19 cellular contexts compared by ENCODE assay signal in genomic region chr9:1890806-1891205, GRCh38.
A peak's percentile ranks its signal among the peaks of the same experiment; 100 is the strongest.
DNase-seq lines count a peak whose midpoint lies in the region; ATAC-seq, FAIRE-seq and TF ChIP-seq lines count a peak whose summit lies in the region.
"Had no signal": no experiment of that assay in that cellular context is flagged by ENCODE, and none has a peak within 500 bp of the region (broad histone marks: within the 10 kb centered on the region; RNA-seq: fewer than 3 reads in every experiment).

No MANE protein-coding gene starts in this region.

- H4K20me1 ChIP-seq in IMR-90 (ENCODE audit: insufficient read depth, low read length): no peaks in the 10 kb centered on the region
- no peaks in the 10 kb centered on the region for H4K20me1 ChIP-seq in astrocyte (ENCODE audit: insufficient read depth, low read length)
- H4K20me1 ChIP-seq: BLaER1 had no signal

- no peak for TF ChIP-seq RAD21 in IMR-90 (IDR thresholded peaks at IDR 0.05; ENCODE audit: low read length)

- POLR2A ChIA-PET in IMR-90 (lab: Charles Lee; ENCODE audit: unreplicated experiment): no interaction called here

- H2AK5ac ChIP-seq in IMR-90 (ENCODE audit: low read depth, low read length): no peak overlapping the region

- no peak overlapping the region for H2BK120ac ChIP-seq in IMR-90 (ENCODE audit: low read depth, low read length)

- H2BK20ac ChIP-seq in IMR-90 (ENCODE audit: low read depth, low read length): no peak overlapping the region

- no peak overlapping the region for H2AFZ ChIP-seq in IMR-90 (replicated peaks; ENCODE audit: low read length, poor library complexity)
- H2AFZ ChIP-seq in astrocyte (ENCODE audit: low read depth, low read length): no peak overlapping the region
- H2AFZ ChIP-seq: GM23248 had no signal

- H2AK9ac ChIP-seq in IMR-90 (replicated peaks; ENCODE audit: low read depth, low read length, poor library complexity): no peak overlapping the region

- H3K4me3 Mint-ChIP-seq in astrocyte (ENCODE audit: unreplicated experiment): no peak overlapping the region
- no peak overlapping the region for H3K4me3 Mint-ChIP-seq in Calu3 (ENCODE audit: low read depth, unreplicated experiment)
- H3K4me3 Mint-ChIP-seq: CD14-positive monocyte; CD4-positive, alpha-beta memory T cell; HFFc6 had no signal

- CTCF ChIA-PET in IMR-90 (lab: Yijun Ruan, JAX) (interaction anchor here (0.6 kb wide), 1 partner anchor 11 kb away, joined by 3 read pairs; no protein-coding TSS in a partner anchor), Calu3 (lab: Charles Lee) (no interaction called here)

- no peak overlapping the region for H3K27ac Mint-ChIP-seq in astrocyte (ENCODE audit: unreplicated experiment)
- no peak overlapping the region for H3K27ac Mint-ChIP-seq in Calu3 (ENCODE audit: unreplicated experiment)
- H3K27ac Mint-ChIP-seq: CD14-positive monocyte; CD4-positive, alpha-beta memory T cell; HFFc6 had no signal

- H3K4me1 Mint-ChIP-seq in astrocyte (ENCODE audit: low read depth, unreplicated experiment) (no peaks in the 10 kb centered on the region), Calu3 (ENCODE audit: low read depth, unreplicated experiment) (no peaks in the 10 kb centered on the region)
- H3K4me1 Mint-ChIP-seq: CD14-positive monocyte; CD4-positive, alpha-beta memory T cell had no signal

- TF ChIP-seq POLR2A in IMR-90 (IDR thresholded peaks at IDR 0.05; ENCODE audit: low read depth, low read length) (no peak), esophagus squamous epithelium (IDR thresholded peaks at IDR 0.05) (no peak)

- intact Hi-C loops in IMR-90 (cut with micrococcal nuclease): no loop called here
- intact Hi-C loops in Calu3 (cut with micrococcal nuclease; ENCODE audit: unreplicated experiment): no loop called here
- intact Hi-C loops in esophagus squamous epithelium (cut with DNase I): no loop called here

- no peaks in the 10 kb centered on the region for H3K9me1 ChIP-seq in IMR-90 (ENCODE audit: insufficient read depth, low read length)

- H3K27ac ChIP-seq in IMR-90 (ENCODE audit: insufficient read depth, low read length) (no peak overlapping the region), astrocyte (ENCODE audit: low read depth, low read length) (no peak overlapping the region), esophagus squamous epithelium (no peak overlapping the region)
- H3K27ac ChIP-seq: BLaER1, GM23248 had no signal

- no peaks in the 10 kb centered on the region for H3K27me3 ChIP-seq in IMR-90 (ENCODE audit: control insufficient read depth, insufficient read depth, low read length)
- no peaks in the 10 kb centered on the region for H3K27me3 ChIP-seq in astrocyte (ENCODE audit: insufficient read depth, low read length)
- no peaks in the 10 kb centered on the region for H3K27me3 ChIP-seq in esophagus squamous epithelium
- H3K27me3 ChIP-seq: BLaER1 had no signal

- no peak overlapping the region for H3K4me3 ChIP-seq in IMR-90 (ENCODE audit: insufficient read depth, low read depth, low read length)
- no peak overlapping the region for H3K4me3 ChIP-seq in astrocyte (ENCODE audit: insufficient read depth, low read depth, low read length)
- H3K4me3 ChIP-seq in fibroblast of the aortic adventitia (ENCODE audit: low read depth, low read length): no peak overlapping the region
- no peak overlapping the region for H3K4me3 ChIP-seq in esophagus squamous epithelium
- H3K4me3 ChIP-seq: BLaER1, GM23248 had no signal

- no peak overlapping the region for H3K4ac ChIP-seq in IMR-90 (ENCODE audit: low read depth, low read length)

- in situ Hi-C loops in IMR-90 (cut with MboI; ENCODE audit: low sequenced_read_pairs): no loop called here

- no peak for ATAC-seq in IMR-90 (ENCODE audit: low read depth)
- ATAC-seq in HG02884 (IDR thresholded peaks at IDR 0.05; ENCODE audit: unreplicated experiment): no peak
- no peak for ATAC-seq in HG03460 (IDR thresholded peaks at IDR 0.05; ENCODE audit: unreplicated experiment)
- ATAC-seq: HepG2 had no signal

- no peak overlapping the region for H4K91ac ChIP-seq in IMR-90 (ENCODE audit: insufficient read depth, low read depth, low read length)

- no peak overlapping the region for H3K9ac ChIP-seq in IMR-90 (ENCODE audit: low read depth, low read length)
- H3K9ac ChIP-seq in astrocyte (ENCODE audit: low read length): no peak overlapping the region
- H3K9ac ChIP-seq: BLaER1, GM23248 had no signal

- H3K56ac ChIP-seq in IMR-90 (ENCODE audit: extremely low read depth, insufficient read depth, low read length): no peak overlapping the region

- no peak overlapping the region for H3K18ac ChIP-seq in IMR-90 (ENCODE audit: low read depth, low read length)

- no peaks in the 10 kb centered on the region for H3K79me2 ChIP-seq in astrocyte (ENCODE audit: insufficient read depth, low read length)

- H3K14ac ChIP-seq in IMR-90 (replicated peaks; ENCODE audit: low read depth, low read length): no peak overlapping the region

- H3K9me3 ChIP-seq in IMR-90 (ENCODE audit: control insufficient read depth, insufficient read depth, low read length) (no peaks in the 10 kb centered on the region), astrocyte (ENCODE audit: insufficient read depth, low read depth, low read length) (peaks cover 3% of the 10 kb centered on the region), esophagus squamous epithelium (no peaks in the 10 kb centered on the region)
- H3K9me3 ChIP-seq: BLaER1 had no signal

- H3K9me3 Mint-ChIP-seq in astrocyte (ENCODE audit: unreplicated experiment) (peaks cover 2% of the 10 kb centered on the region), Calu3 (ENCODE audit: low read depth, unreplicated experiment) (no peaks in the 10 kb centered on the region)
- H3K9me3 Mint-ChIP-seq: CD4-positive, alpha-beta memory T cell had no signal

- H3K79me1 ChIP-seq in IMR-90 (ENCODE audit: low read depth in 1 of 2, low read length in 2 of 2): no peaks in the 10 kb centered on the region

- FAIRE-seq in astrocyte (lab: Jason Lieb, UNC): no peak
- FAIRE-seq: D721Med, HepG2 had no signal

- H3K36me3 Mint-ChIP-seq in astrocyte (ENCODE audit: low read depth, unreplicated experiment) (no peaks in the 10 kb centered on the region), Calu3 (ENCODE audit: insufficient read depth, unreplicated experiment) (no peaks in the 10 kb centered on the region)
- H3K36me3 Mint-ChIP-seq: CD14-positive monocyte; CD4-positive, alpha-beta memory T cell had no signal

- DNase-seq in Daoy (ENCODE audit: low read depth) (peak; percentile 80), IMR-90 (peak; percentile 4), astrocyte (ENCODE audit: low read depth) (peak; percentile 8), fibroblast of the aortic adventitia (ENCODE audit: low read depth) (peak; percentile 2), Calu3 (no peak), esophagus squamous epithelium (lab: John Stamatoyannopoulos, UW) (no peak)
- DNase-seq: 8988T; CD4-positive, alpha-beta memory T cell; GF-D8; GM23248; HCEC 1CT; HFFc6; KG1 had no signal

- H4K5ac ChIP-seq in IMR-90 (ENCODE audit: low read depth, low read length): no peak overlapping the region

- H3K27me3 Mint-ChIP-seq in astrocyte (ENCODE audit: low read depth, unreplicated experiment): peaks cover 2% of the 10 kb centered on the region
- no peaks in the 10 kb centered on the region for H3K27me3 Mint-ChIP-seq in Calu3 (ENCODE audit: unreplicated experiment)
- H3K27me3 Mint-ChIP-seq: CD4-positive, alpha-beta memory T cell had no signal

- H3K23ac ChIP-seq in IMR-90 (ENCODE audit: low read depth, low read length): no peak overlapping the region

- WGBS in IMR-90 (ENCODE audit: extremely low coverage in 2 of 2, insufficient read length in 1 of 2), 2 experiments: no CpG with 5 or more reads among the region's 3 CpGs
- WGBS in esophagus squamous epithelium, 2 donors: 73 to 77% methylated on average over 3 of the region's 3 CpGs

- dilution Hi-C loops in IMR-90 (cut with HindIII; ENCODE audit: low sequenced_read_pairs, unreplicated experiment): no loop called here

- H2BK5ac ChIP-seq in IMR-90 (ENCODE audit: low read depth, low read length, poor library complexity, severe bottlenecking): no peak overlapping the region

- TF ChIP-seq CTCF in IMR-90 (conservative IDR thresholded peaks at IDR 0.05; ENCODE audit: low read depth, low read length): no peak
- no peak for TF ChIP-seq CTCF in astrocyte (IDR thresholded peaks at IDR 0.05; ENCODE audit: insufficient read depth, low read depth, low read length)
- TF ChIP-seq CTCF in fibroblast of the aortic adventitia (IDR thresholded peaks at IDR 0.05; ENCODE audit: insufficient read depth, low read length): no peak
- TF ChIP-seq CTCF in Calu3 (IDR thresholded peaks at IDR 0.05; ENCODE audit: unreplicated experiment): no peak
- TF ChIP-seq CTCF in esophagus squamous epithelium (IDR thresholded peaks at IDR 0.05): no peak

- H4K8ac ChIP-seq in IMR-90 (ENCODE audit: low read depth in 2 of 2, low read length in 2 of 2): no peak overlapping the region

- H3K4me1 ChIP-seq in IMR-90 (ENCODE audit: control insufficient read depth, insufficient read depth, low read length) (no peaks in the 10 kb centered on the region), astrocyte (ENCODE audit: insufficient read depth, low read length) (no peaks in the 10 kb centered on the region), esophagus squamous epithelium (no peaks in the 10 kb centered on the region)

- H3K36me3 ChIP-seq in IMR-90 (ENCODE audit: control insufficient read depth, insufficient read depth, low read length) (no peaks in the 10 kb centered on the region), astrocyte (ENCODE audit: insufficient read depth, low read length) (no peaks in the 10 kb centered on the region), esophagus squamous epithelium (no peaks in the 10 kb centered on the region)
- H3K36me3 ChIP-seq: BLaER1 had no signal

- no peak overlapping the region for H2BK15ac ChIP-seq in IMR-90 (ENCODE audit: low read depth, low read length)

- H3K4me2 ChIP-seq in IMR-90 (ENCODE audit: low read depth, low read length): no peak overlapping the region
- H3K4me2 ChIP-seq in astrocyte (ENCODE audit: low read length): no peak overlapping the region
- H3K4me2 ChIP-seq: BLaER1 had no signal

- BruUV-seq in IMR-90 (replicated peaks; lab: Mats Ljungman, UMichigan) (no TSS peak), Calu3 (replicated peaks; lab: Mats Ljungman, UMichigan) (no TSS peak)

TF ChIP-seq in IMR-90, 13 proteins besides CTCF, POLR2A, EP300 and RAD21 (continues in another document):
- TF ChIP-seq MXI1 (IDR thresholded peaks at IDR 0.05; ENCODE audit: borderline replicate concordance, low read depth, low read length): no peak
- TF ChIP-seq CEBPB (IDR thresholded peaks at IDR 0.05; ENCODE audit: low read depth, low read length): no peak
- TF ChIP-seq NFE2L2 (IDR thresholded peaks at IDR 0.05; ENCODE audit: low read depth, low read length): no peak
- TF ChIP-seq CHD1 (IDR thresholded peaks at IDR 0.05; ENCODE audit: low read depth, low read length): no peak
- TF ChIP-seq MAFK (IDR thresholded peaks at IDR 0.05; ENCODE audit: low read depth, low read length): no peak

Comparison
In these comparisons a context has a peak if more than half of its experiments do, and no peak if none do; other contexts are left out.
1. DNase-seq: peak in Daoy (single experiment), IMR-90 (single experiment), astrocyte (single experiment) and fibroblast of the aortic adventitia (single experiment); none in Calu3 (single experiment) and esophagus squamous epithelium (single experiment).